In the genomic region with DNA sequence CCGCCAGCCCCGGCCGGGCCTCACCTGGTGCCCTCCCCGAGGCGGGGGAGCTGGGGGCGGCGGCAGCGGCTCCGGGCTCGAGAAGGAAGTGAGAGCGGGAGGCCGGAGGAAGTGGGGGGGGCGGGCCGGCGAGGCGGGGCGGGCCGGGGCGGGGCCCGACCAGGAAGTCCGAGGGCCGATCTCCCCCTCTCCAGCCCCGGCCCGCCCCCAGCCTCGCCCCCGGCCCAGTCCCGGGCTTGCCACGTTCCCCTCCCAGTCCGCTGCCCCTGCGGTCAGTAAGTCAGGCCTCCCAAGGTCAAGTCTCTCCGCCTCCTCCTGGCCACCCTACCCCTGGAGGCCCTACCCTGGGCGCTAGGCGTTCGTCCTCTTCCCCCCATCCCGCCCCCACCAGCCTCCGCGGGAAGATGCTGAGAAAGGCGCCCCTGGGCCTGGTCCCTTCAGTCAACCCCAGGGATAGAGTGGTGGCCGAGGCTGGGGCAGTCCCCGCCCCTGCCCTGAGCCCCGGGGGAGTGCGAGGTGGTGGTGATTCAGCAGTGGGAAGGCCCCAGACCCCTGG, we compare ENCODE assay signal across 8 cellular contexts. TPM values are rescaled to one million over a fixed set of nuclear protein-coding genes. Genes with fewer than 3 reads are reported as not detected.
A peak's percentile ranks its signal among the peaks of the same experiment; 100 is the strongest.
DNase-seq lines count a peak whose midpoint lies in the region; ATAC-seq and TF ChIP-seq lines count a peak whose summit lies in the region.

Gene RHOG, minus strand, starts transcription at position 90 of the 556 bp plus-strand sequence. CDS start 12,821 bp downstream, outside the sequence.

- H3K9me3 ChIP-seq in HAP-1, result peaks cover 5% of the 10 kb centered on the region; the same call in 1 of the 2 replicates
- H3K9me3 ChIP-seq in MG63, result no peaks in the 10 kb centered on the region

- H3K4me3 ChIP-seq in HAP-1 (peak within 1 kb of the TSS; percentile 61), MG63 (peak within 1 kb of the TSS; percentile 62), coronary artery (peak within 1 kb of the TSS; percentile 91)

- in situ Hi-C loops in HAP-1 (cut with MboI; ENCODE audit: low sequenced_read_pairs), result no loop called here

- peaks cover 12% of the 10 kb centered on the region for H3K4me1 ChIP-seq in HAP-1

- intact Hi-C loops in T-helper 2 cell treated with Interferon-gamma antibody and Interleukin-4, amounts not matched to agents 100 ng/mL and 5 ng/mL, for 36 hours (cut with micrococcal nuclease), result loop anchor here (1.0 kb wide), 4 partner anchors 13 to 253 kb away; partner anchors contain the start of genes NUP98 and RRM1
- intact Hi-C loops in left colon (cut with DNase I, micrococcal nuclease), result no loop called here

- peak; percentile 82 for ATAC-seq in left colon

- DNase-seq in activated T-cell treated with anti-CD3 and anti-CD28 coated beads for 1 hour (ENCODE audit: low read depth) (peak; percentile 53), HAP-1 (ENCODE audit: low spot score in 2 of 2) (peak; percentile 53 to 87), MG63 (peak; percentile 92), coronary artery (ENCODE audit: low spot score) (peak; percentile 91), left colon (peak; percentile 86 to 91)
- DNase-seq in activated T-cell treated with anti-CD3 and anti-CD28 coated beads, Interleukin-2, amount 50 U/mL, for 1 hour, result no peak
- DNase-seq in stimulated activated CD8-positive, alpha-beta memory T cell treated with anti-CD3 and anti-CD28 coated beads, Interleukin-4, amount 100 ng/mL, for 4 hours (ENCODE audit: low read depth in 2 of 2, low spot score in 1 of 2), result peak; percentile 85 to 95

- H3K27me3 ChIP-seq in HAP-1 (ENCODE audit: low read depth) (no peaks in the 10 kb centered on the region), MG63 (no peaks in the 10 kb centered on the region)

- no peak for TF ChIP-seq CTCF in coronary artery (IDR thresholded peaks at IDR 0.05)

- peak within 1 kb of the TSS; percentile 89 to 99 for H3K27ac ChIP-seq in coronary artery

- H3K36me3 ChIP-seq in HAP-1 (replicated peaks) (peaks cover 6% of the 10 kb centered on the region; the same call in 1 of the 2 replicates), MG63 (no peaks in the 10 kb centered on the region)

RNA-seq across cellular contexts. Expression of gene RHOG, which starts in this region (rescaled TPM):
- total RNA-seq in MG63 (2014; rRNA removed; shearing (Covaris generic); ENCODE audit: low replicate concordance), result 13.0 and 23.7 TPM in 2 replicates
- total RNA-seq in T-helper 2 cell treated with Interferon-gamma antibody and Interleukin-4, amounts not matched to agents 100 ng/mL and 5 ng/mL, for 36 hours, result 150 TPM in 2 replicates
- total RNA-seq in left colon, result 10 to 100 TPM; 65.7 to 71.8 TPM
